ENCODE assay signal across 9 cellular contexts in genomic region chr1:39692152-39693064, GRCh38. TPM values are rescaled to one million over a fixed set of nuclear protein-coding genes. Genes with fewer than 3 reads are reported as not detected.
DNase-seq lines count a peak whose midpoint lies in the region; ATAC-seq and FAIRE-seq lines count a peak whose summit lies in the region.
"Had no signal": no experiment of that assay in that cellular context is flagged by ENCODE, and none has a peak within 500 bp of the region (broad histone marks: within the 10 kb centered on the region; RNA-seq: fewer than 3 reads in every experiment).

No MANE protein-coding gene starts in this region.

- no peaks in the 10 kb centered on the region for H3K36me3 ChIP-seq in skeletal muscle satellite cell (ENCODE audit: insufficient read depth, low read length)

- peak in 1 of 2 donors; percentile 14 for ATAC-seq in right cardiac atrium
- ATAC-seq in GM21786 (IDR thresholded peaks at IDR 0.05; ENCODE audit: unreplicated experiment), result no peak

- WGBS in right cardiac atrium, result 11% methylated on average over 56 of the region's 56 CpGs

- no peak overlapping the region for H3K27ac ChIP-seq in right cardiac atrium (ENCODE audit: low read length)

- intact Hi-C loops in right cardiac atrium (cut with DNase I), result no loop called here

- FAIRE-seq in urothelium cell line (lab: Jason Lieb, UNC), result no peak
- FAIRE-seq: A204.1 had no signal

- no peaks in the 10 kb centered on the region for H3K27me3 ChIP-seq in right cardiac atrium (ENCODE audit: control insufficient read depth, insufficient read depth)
- H3K27me3 ChIP-seq in skeletal muscle satellite cell (ENCODE audit: control insufficient read depth, insufficient read depth, low read length), result peaks cover 83% of the 10 kb centered on the region

- H3K9me3 ChIP-seq in right cardiac atrium (ENCODE audit: control insufficient read depth, low read length), result no peaks in the 10 kb centered on the region
- H3K9me3 ChIP-seq in skeletal muscle satellite cell (replicated peaks; ENCODE audit: low read length), result no peaks in the 10 kb centered on the region

- H3K4me1 ChIP-seq in right cardiac atrium (ENCODE audit: control insufficient read depth, insufficient read depth, low read length), result peaks cover 2% of the 10 kb centered on the region
- peaks cover 11% of the 10 kb centered on the region for H3K4me1 ChIP-seq in skeletal muscle satellite cell (ENCODE audit: control insufficient read depth, insufficient read depth, low read length)

- peak overlapping the region; percentile 84 for H3K4me2 ChIP-seq in skeletal muscle satellite cell (ENCODE audit: low read length)

- no peak overlapping the region for H3K9ac ChIP-seq in skeletal muscle satellite cell (ENCODE audit: low read depth, low read length)

- DNase-seq in NCI-H1417 (lab: John Stamatoyannopoulos, UW), result peak in 2 of 3 experiments; percentile 34 to 47
- no peak for DNase-seq in NCI-H1417 treated with DMSO at 0.1 percent for 48 hours (lab: John Stamatoyannopoulos, UW)
- DNase-seq in T-helper 9 cell, result peak; percentile 17
- DNase-seq in right cardiac atrium, result peak; percentile 20 to 73 (median 65)
- no peak for DNase-seq in urothelium cell line (ENCODE audit: low spot score)
- DNase-seq in NCI-H226, result no peak

- H3K4me3 ChIP-seq in right cardiac atrium (ENCODE audit: low read length), result peak overlapping the region; percentile 21
- H3K4me3 ChIP-seq in skeletal muscle satellite cell (ENCODE audit: low read length), result no peak overlapping the region

RNA-seq across cellular contexts. Expression of gene HPCAL4, which starts 1.2 kb away (rescaled TPM):
- total RNA-seq in right cardiac atrium, result 1 to 10 TPM in 3 of 4 donors, under 1 TPM in 1; 0.89 to 5.2 (median 4.1) TPM
- 2.8 TPM for polyA plus RNA-seq in right cardiac atrium
- total RNA-seq in skeletal muscle satellite cell (2012; rRNA removed), result not detected in 2 replicates

RNA-seq across cellular contexts. Expression of gene NT5C1A, which starts 20.5 kb away (rescaled TPM):
- total RNA-seq in right cardiac atrium, result 10 to 100 TPM; 18.2 to 44.8 (median 41.3) TPM
- polyA plus RNA-seq in right cardiac atrium, result 5.7 TPM
- not detected in 2 replicates for total RNA-seq in skeletal muscle satellite cell (2012; rRNA removed)

RNA-seq across cellular contexts. Expression of gene PPIE, which starts 46.3 kb away (rescaled TPM):
- 10 to 100 TPM; 30.8 to 34.9 (median 34.1) TPM for total RNA-seq in right cardiac atrium
- polyA plus RNA-seq in right cardiac atrium, result 37.6 TPM
- total RNA-seq in skeletal muscle satellite cell (2012; rRNA removed), result 22.3 and 27.1 TPM in 2 replicates

RNA-seq across cellular contexts. Expression of gene HEYL, which starts 53.0 kb away (rescaled TPM):
- total RNA-seq in right cardiac atrium, result 10 to 100 TPM; 25.9 to 50.5 (median 32.8) TPM
- polyA plus RNA-seq in right cardiac atrium, result 22.6 TPM
- under 0.01 and 1.3 TPM in 2 replicates for total RNA-seq in skeletal muscle satellite cell (2012; rRNA removed)

Comparison
In these comparisons a context has a peak if more than half of its experiments do, and no peak if none do; other contexts are left out.
1. DNase-seq: peak in NCI-H1417 (2 of 3), T-helper 9 cell (single experiment) and right cardiac atrium (3 of 3); none in NCI-H1417 treated with DMSO at 0.1 percent for 48 hours (single experiment), urothelium cell line (single experiment) and NCI-H226 (single experiment).